ENCODE assay signal across 20 cellular contexts in the genomic region with DNA sequence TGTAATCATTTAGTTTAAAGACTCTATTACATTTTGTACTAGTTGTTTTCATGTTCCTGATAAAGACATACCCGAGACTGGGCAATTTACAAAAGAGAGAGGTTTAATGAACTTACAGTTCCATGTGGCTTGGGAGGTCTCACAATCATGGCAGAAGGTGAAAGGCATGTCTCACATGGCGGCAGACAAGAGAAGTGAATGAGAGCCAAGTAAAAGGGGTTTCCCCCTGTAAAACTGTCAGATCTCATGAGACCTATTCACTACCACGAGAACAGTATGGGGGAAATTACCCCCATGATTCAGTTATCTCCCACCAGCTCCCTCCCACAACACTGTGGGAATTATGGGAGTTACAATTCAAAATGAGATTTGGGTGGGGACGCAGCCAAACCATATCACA.
A peak's percentile ranks its signal among the peaks of the same experiment; 100 is the strongest.
DNase-seq lines count a peak whose midpoint lies in the region; ATAC-seq, FAIRE-seq and TF ChIP-seq lines count a peak whose summit lies in the region.
"Had no signal": no experiment of that assay in that cellular context is flagged by ENCODE, and none has a peak within 500 bp of the region (broad histone marks: within the 10 kb centered on the region; RNA-seq: fewer than 3 reads in every experiment).

No MANE protein-coding gene starts in this region.

- H3K27ac ChIP-seq in OCI-LY7 (ENCODE audit: low read depth, low read length, poor library complexity, severe bottlenecking) (peak overlapping the region; percentile 92), GM12878 (ENCODE audit: control insufficient read depth, insufficient read depth) (no peak overlapping the region)
- H3K27ac ChIP-seq: 22Rv1 had no signal

- H3K4me3 Mint-ChIP-seq in activated CD8-positive, alpha-beta T cell treated with anti-CD3 and anti-CD28 coated beads for 36 hours, result no peak overlapping the region
- H3K4me3 Mint-ChIP-seq in activated CD8-positive, alpha-beta T cell treated with anti-CD3 and anti-CD28 coated beads, Interleukin-2, amount 10 ng/mL, durations not matched to agents 7 days and 5 days, result no peak overlapping the region
- H3K4me3 Mint-ChIP-seq in stimulated activated naive CD8-positive, alpha-beta T cell treated with anti-CD3 and anti-CD28 coated beads, Interleukin-15, Interleukin-2, amounts not matched to agents 100 ng/mL and 50 ng/mL, for 24 hours, result no peak overlapping the region
- H3K4me3 Mint-ChIP-seq in activated CD4-positive, alpha-beta memory T cell treated with anti-CD3 and anti-CD28 coated beads for 36 hours, result no peak overlapping the region

- H3K4me3 ChIP-seq in OCI-LY7 (ENCODE audit: low read depth, low read length, poor library complexity, severe bottlenecking), result no peak overlapping the region
- H3K4me3 ChIP-seq in GM12878, result no peak overlapping the region

- H3K4me1 ChIP-seq in OCI-LY7 (ENCODE audit: insufficient read depth, low read length, poor library complexity, severe bottlenecking) (peaks cover 41% of the 10 kb centered on the region), GM12878 (ENCODE audit: control insufficient read depth, insufficient read depth, low read length) (peaks cover 10% of the 10 kb centered on the region; the same call in 1 of the 2 replicates)
- H3K4me1 ChIP-seq: Caco-2 had no signal

- CTCF ChIA-PET in activated CD8-positive, alpha-beta T cell treated with anti-CD3 and anti-CD28 coated beads for 36 hours (lab: Charles Lee), result no interaction called here
- CTCF ChIA-PET in activated CD8-positive, alpha-beta T cell treated with anti-CD3 and anti-CD28 coated beads, Interleukin-2, amount 10 ng/mL, durations not matched to agents 7 days and 5 days (lab: Charles Lee), result no interaction called here
- CTCF ChIA-PET in OCI-LY7 (lab: Charles Lee; ENCODE audit: unreplicated experiment), result no interaction called here
- CTCF ChIA-PET in GM12878 (lab: Yijun Ruan, JAX), result no interaction called here
- CTCF ChIA-PET in activated CD4-positive, alpha-beta memory T cell treated with anti-CD3 and anti-CD28 coated beads for 36 hours (lab: Charles Lee), result no interaction called here

- peak; percentile 28 for DNase-seq in activated CD8-positive, alpha-beta T cell treated with anti-CD3 and anti-CD28 coated beads for 36 hours
- DNase-seq in activated CD8-positive, alpha-beta T cell treated with anti-CD3 and anti-CD28 coated beads, Interleukin-2, amount 10 ng/mL, durations not matched to agents 7 days and 5 days, result no peak
- DNase-seq in OCI-LY7 (ENCODE audit: low spot score) (no peak), GM12878 (ENCODE audit: low read depth, low spot score) (no peak), NCI-H69 (lab: John Stamatoyannopoulos, UW) (no peak), G401 (ENCODE audit: low spot score) (no peak)
- no peak for DNase-seq in activated CD4-positive, alpha-beta memory T cell treated with anti-CD3 and anti-CD28 coated beads for 36 hours
- DNase-seq: AML-193, Caco-2, NCI-H1105, NCI-H1694, NCI-H2107, NCI-H510A, NCI-H774, PC-3, RPMI8226, SHP77 treated with DMSO at 0.1 percent for 48 hours had no signal

- H4K20me1 ChIP-seq in OCI-LY7 (ENCODE audit: insufficient read depth, low read length) (no peaks in the 10 kb centered on the region), GM12878 (ENCODE audit: control insufficient read depth, insufficient read depth) (no peaks in the 10 kb centered on the region)

- H3K36me3 ChIP-seq in OCI-LY7 (ENCODE audit: insufficient read depth, low read length) (peaks cover 85% of the 10 kb centered on the region), GM12878 (ENCODE audit: control insufficient read depth in 2 of 2, insufficient read depth in 2 of 2, low read length in 1 of 2) (peaks cover 0 to 21% of the 10 kb centered on the region in 2 experiments; a peak in 2 of 4 replicates)

- SMC1A ChIA-PET in GM12878 (lab: Charles Lee; ENCODE audit: uncharacterized antibody, unreplicated experiment), result interaction anchor here (1.0 to 1.2 kb wide), 2 partner anchors 13 to 14 kb away, joined by 3 to 4 read pairs; no protein-coding TSS in a partner anchor

- no peak for FAIRE-seq in GM12878 (lab: Jason Lieb, UNC)
- FAIRE-seq: H54 had no signal

- H3K4me2 ChIP-seq in OCI-LY7 (ENCODE audit: low read length), result no peak overlapping the region
- H3K4me2 ChIP-seq in GM12878 (ENCODE audit: control insufficient read depth, insufficient read depth), result no peak overlapping the region

- POLR2A ChIA-PET in activated CD8-positive, alpha-beta T cell treated with anti-CD3 and anti-CD28 coated beads for 36 hours (lab: Charles Lee), result no interaction called here
- POLR2A ChIA-PET in activated CD8-positive, alpha-beta T cell treated with anti-CD3 and anti-CD28 coated beads, Interleukin-2, amount 10 ng/mL, durations not matched to agents 7 days and 5 days (lab: Charles Lee), result no interaction called here
- POLR2A ChIA-PET in OCI-LY7 (lab: Charles Lee) (no interaction called here), GM12878 (lab: Charles Lee) (no interaction called here)
- POLR2A ChIA-PET in activated CD4-positive, alpha-beta memory T cell treated with anti-CD3 and anti-CD28 coated beads for 36 hours (lab: Charles Lee), result no interaction called here

- peak overlapping the region; percentile 79 for H3K27ac Mint-ChIP-seq in activated CD8-positive, alpha-beta T cell treated with anti-CD3 and anti-CD28 coated beads for 36 hours
- no peak overlapping the region for H3K27ac Mint-ChIP-seq in activated CD8-positive, alpha-beta T cell treated with anti-CD3 and anti-CD28 coated beads, Interleukin-2, amount 10 ng/mL, durations not matched to agents 7 days and 5 days
- H3K27ac Mint-ChIP-seq in stimulated activated naive CD8-positive, alpha-beta T cell treated with anti-CD3 and anti-CD28 coated beads, Interleukin-15, Interleukin-2, amounts not matched to agents 100 ng/mL and 50 ng/mL, for 24 hours, result peak overlapping the region; percentile 43
- no peak overlapping the region for H3K27ac Mint-ChIP-seq in activated CD4-positive, alpha-beta memory T cell treated with anti-CD3 and anti-CD28 coated beads for 36 hours

- no peak for ATAC-seq in activated CD8-positive, alpha-beta T cell treated with anti-CD3 and anti-CD28 coated beads for 36 hours
- ATAC-seq in activated CD8-positive, alpha-beta T cell treated with anti-CD3 and anti-CD28 coated beads, Interleukin-2, amount 10 ng/mL, durations not matched to agents 7 days and 5 days, result no peak
- no peak for ATAC-seq in GM12878
- ATAC-seq: PC-3 had no signal

- 93% methylated on average over 4 of the region's 4 CpGs for WGBS in GM12878 (ENCODE audit: insufficient coverage, insufficient replicate concordance, low lambda C conversion rate, missing lambda C conversion rate)

- no peak for TF ChIP-seq RAD21 in GM12878 (IDR thresholded peaks at IDR 0.05; ENCODE audit: insufficient read depth, low read depth, low read length)

- H3K4me1 Mint-ChIP-seq in activated CD8-positive, alpha-beta T cell treated with anti-CD3 and anti-CD28 coated beads for 36 hours (ENCODE audit: low read depth), result peaks cover 18% of the 10 kb centered on the region
- H3K4me1 Mint-ChIP-seq in activated CD8-positive, alpha-beta T cell treated with anti-CD3 and anti-CD28 coated beads, Interleukin-2, amount 10 ng/mL, durations not matched to agents 7 days and 5 days (ENCODE audit: low read depth), result peaks cover 8% of the 10 kb centered on the region
- peaks cover 30% of the 10 kb centered on the region for H3K4me1 Mint-ChIP-seq in stimulated activated naive CD8-positive, alpha-beta T cell treated with anti-CD3 and anti-CD28 coated beads, Interleukin-15, Interleukin-2, amounts not matched to agents 100 ng/mL and 50 ng/mL, for 24 hours (ENCODE audit: low read depth)
- H3K4me1 Mint-ChIP-seq in activated CD4-positive, alpha-beta memory T cell treated with anti-CD3 and anti-CD28 coated beads for 36 hours (ENCODE audit: low read depth), result peaks cover 10% of the 10 kb centered on the region

- H3K9me3 ChIP-seq in OCI-LY7 (ENCODE audit: low read length) (peaks cover 17% of the 10 kb centered on the region), GM12878 (replicated peaks; ENCODE audit: control insufficient read depth, insufficient read depth, low read length) (peaks cover 8% of the 10 kb centered on the region)
- H3K9me3 ChIP-seq: Caco-2 had no signal

- H3K36me3 Mint-ChIP-seq in activated CD8-positive, alpha-beta T cell treated with anti-CD3 and anti-CD28 coated beads for 36 hours (ENCODE audit: low read depth), result peaks cover 51% of the 10 kb centered on the region
- H3K36me3 Mint-ChIP-seq in activated CD8-positive, alpha-beta T cell treated with anti-CD3 and anti-CD28 coated beads, Interleukin-2, amount 10 ng/mL, durations not matched to agents 7 days and 5 days (ENCODE audit: low read depth), result peaks cover 55% of the 10 kb centered on the region
- H3K36me3 Mint-ChIP-seq in stimulated activated naive CD8-positive, alpha-beta T cell treated with anti-CD3 and anti-CD28 coated beads, Interleukin-15, Interleukin-2, amounts not matched to agents 100 ng/mL and 50 ng/mL, for 24 hours (ENCODE audit: low read depth), result peaks cover 76% of the 10 kb centered on the region
- peaks cover 41% of the 10 kb centered on the region for H3K36me3 Mint-ChIP-seq in activated CD4-positive, alpha-beta memory T cell treated with anti-CD3 and anti-CD28 coated beads for 36 hours

- no peaks in the 10 kb centered on the region for H3K27me3 ChIP-seq in GM12878 (replicated peaks in 1 of 2; ENCODE audit: control insufficient read depth in 2 of 2, insufficient read depth in 2 of 2, low read length in 1 of 2)

- no peaks in the 10 kb centered on the region for H3K9me2 ChIP-seq in OCI-LY7 (ENCODE audit: insufficient read depth, low read length)

- H3K79me2 ChIP-seq in OCI-LY7 (ENCODE audit: insufficient read depth, low read depth, low read length) (no peaks in the 10 kb centered on the region; the same call in 1 of the 2 replicates), GM12878 (ENCODE audit: control insufficient read depth, insufficient read depth, low read length) (no peaks in the 10 kb centered on the region)

- TF ChIP-seq POLR2A in GM12878 (IDR thresholded peaks at IDR 0.05; ENCODE audit: low read depth, low read length), result no peak

- H3K27me3 Mint-ChIP-seq in activated CD8-positive, alpha-beta T cell treated with anti-CD3 and anti-CD28 coated beads for 36 hours, result no peaks in the 10 kb centered on the region
- H3K27me3 Mint-ChIP-seq in activated CD8-positive, alpha-beta T cell treated with anti-CD3 and anti-CD28 coated beads, Interleukin-2, amount 10 ng/mL, durations not matched to agents 7 days and 5 days (ENCODE audit: low read depth), result no peaks in the 10 kb centered on the region
- no peaks in the 10 kb centered on the region for H3K27me3 Mint-ChIP-seq in stimulated activated naive CD8-positive, alpha-beta T cell treated with anti-CD3 and anti-CD28 coated beads, Interleukin-15, Interleukin-2, amounts not matched to agents 100 ng/mL and 50 ng/mL, for 24 hours
- H3K27me3 Mint-ChIP-seq in activated CD4-positive, alpha-beta memory T cell treated with anti-CD3 and anti-CD28 coated beads for 36 hours, result no peaks in the 10 kb centered on the region

- peaks cover 10% of the 10 kb centered on the region for H3K9me3 Mint-ChIP-seq in activated CD8-positive, alpha-beta T cell treated with anti-CD3 and anti-CD28 coated beads for 36 hours
- no peaks in the 10 kb centered on the region for H3K9me3 Mint-ChIP-seq in activated CD8-positive, alpha-beta T cell treated with anti-CD3 and anti-CD28 coated beads, Interleukin-2, amount 10 ng/mL, durations not matched to agents 7 days and 5 days (ENCODE audit: insufficient read depth)
- peaks cover 8% of the 10 kb centered on the region for H3K9me3 Mint-ChIP-seq in stimulated activated naive CD8-positive, alpha-beta T cell treated with anti-CD3 and anti-CD28 coated beads, Interleukin-15, Interleukin-2, amounts not matched to agents 100 ng/mL and 50 ng/mL, for 24 hours
- peaks cover 8% of the 10 kb centered on the region for H3K9me3 Mint-ChIP-seq in activated CD4-positive, alpha-beta memory T cell treated with anti-CD3 and anti-CD28 coated beads for 36 hours

- no peak for TF ChIP-seq CTCF in activated CD8-positive, alpha-beta T cell treated with anti-CD3 and anti-CD28 coated beads for 36 hours (IDR thresholded peaks at IDR 0.05)
- TF ChIP-seq CTCF in OCI-LY7 (conservative IDR thresholded peaks at IDR 0.05; ENCODE audit: low read length), result no peak
- TF ChIP-seq CTCF in GM12878 (IDR thresholded peaks at IDR 0.05 in 2 of 3, conservative IDR thresholded peaks at IDR 0.05 in 1 of 3; ENCODE audit: control insufficient read depth in 2 of 3, extremely low read depth in 1 of 3, insufficient read depth in 1 of 3, low read depth in 3 of 3, low read length in 3 of 3), result no peak

- in situ Hi-C loops in GM12878 (cut with MboI) (no loop called here), G401 (cut with HindIII; ENCODE audit: low sequenced_read_pairs) (no loop called here)

- no peak overlapping the region for H2AFZ ChIP-seq in OCI-LY7 (ENCODE audit: low read length)
- no peak overlapping the region for H2AFZ ChIP-seq in GM12878 (ENCODE audit: control insufficient read depth, low read depth, low read length)

- H3K9ac ChIP-seq in GM12878 (ENCODE audit: control insufficient read depth, insufficient read depth, low read length), result no peak overlapping the region

- BruUV-seq in OCI-LY7 (replicated peaks; lab: Mats Ljungman, UMichigan) (no TSS peak), GM12878 (replicated peaks; lab: Mats Ljungman, UMichigan) (no TSS peak)

- TF ChIP-seq EP300 in GM12878 (IDR thresholded peaks at IDR 0.05; ENCODE audit: borderline replicate concordance in 1 of 2, control insufficient read depth in 1 of 2, low read depth in 2 of 2, low read length in 2 of 2), result no peak

- intact Hi-C loops in activated CD8-positive, alpha-beta T cell treated with anti-CD3 and anti-CD28 coated beads for 36 hours (cut with micrococcal nuclease), result no loop called here
- intact Hi-C loops in OCI-LY7 (cut with micrococcal nuclease; ENCODE audit: unreplicated experiment), result loop anchor here (5.0 kb wide), 1 partner anchor 165 kb away; no protein-coding TSS in a partner anchor
- intact Hi-C loops in GM12878 (cut with micrococcal nuclease; ENCODE audit: unreplicated experiment), result loop anchor here (5.0 to 10.0 kb wide), 2 partner anchors 223 to 440 kb away; no protein-coding TSS in a partner anchor
- intact Hi-C loops in activated CD4-positive, alpha-beta memory T cell treated with anti-CD3 and anti-CD28 coated beads for 36 hours (cut with micrococcal nuclease), result loop anchor here (1.0 kb wide), 1 partner anchor 62 kb away; no protein-coding TSS in a partner anchor

- RAD21 ChIA-PET in GM12878 (lab: Charles Lee; ENCODE audit: unreplicated experiment), result no interaction called here

Comparison
In these comparisons a context has a peak if more than half of its experiments do, and no peak if none do; other contexts are left out.
1. H3K27ac Mint-ChIP-seq: peak in activated CD8-positive, alpha-beta T cell treated with anti-CD3 and anti-CD28 coated beads for 36 hours (single experiment) and stimulated activated naive CD8-positive, alpha-beta T cell treated with anti-CD3 and anti-CD28 coated beads, Interleukin-15, Interleukin-2, amounts not matched to agents 100 ng/mL and 50 ng/mL, for 24 hours (single experiment); none in activated CD8-positive, alpha-beta T cell treated with anti-CD3 and anti-CD28 coated beads, Interleukin-2, amount 10 ng/mL, durations not matched to agents 7 days and 5 days (single experiment) and activated CD4-positive, alpha-beta memory T cell treated with anti-CD3 and anti-CD28 coated beads for 36 hours (single experiment).